In genomic region chr2:197085665-197086064, GRCh38 we compare ENCODE assay signal across 15 cellular contexts.
DNase-seq lines count a peak whose midpoint lies in the region; ATAC-seq and TF ChIP-seq lines count a peak whose summit lies in the region.
"Had no signal": no experiment of that assay in that cellular context is flagged by ENCODE, and none has a peak within 500 bp of the region (broad histone marks: within the 10 kb centered on the region; RNA-seq: fewer than 3 reads in every experiment).

No MANE protein-coding gene starts in this region.

- CTCF ChIA-PET in activated CD8-positive, alpha-beta T cell treated with anti-CD3 and anti-CD28 coated beads for 36 hours (lab: Charles Lee) = interaction anchor here (1.2 kb wide), 1 partner anchor 10 kb away, joined by 6 read pairs; no protein-coding TSS in a partner anchor
- CTCF ChIA-PET in activated CD8-positive, alpha-beta T cell treated with anti-CD3 and anti-CD28 coated beads, Interleukin-2, amount 10 ng/mL, durations not matched to agents 7 days and 5 days (lab: Charles Lee) = interaction anchor here (2.4 kb wide), 1 partner anchor 10 kb away, joined by 8 read pairs; no protein-coding TSS in a partner anchor
- CTCF ChIA-PET in IMR-90 (lab: Yijun Ruan, JAX) = no interaction called here

- no peak overlapping the region for H3K18ac ChIP-seq in IMR-90 (ENCODE audit: low read depth, low read length)

- no peak overlapping the region for H2AK9ac ChIP-seq in IMR-90 (replicated peaks; ENCODE audit: low read depth, low read length, poor library complexity)

- no peak overlapping the region for H4K8ac ChIP-seq in IMR-90 (ENCODE audit: low read depth in 2 of 2, low read length in 2 of 2)

- H3K36me3 ChIP-seq in IMR-90 (ENCODE audit: control insufficient read depth, insufficient read depth, low read length) = no peaks in the 10 kb centered on the region

- H3K27me3 Mint-ChIP-seq in activated CD8-positive, alpha-beta T cell treated with anti-CD3 and anti-CD28 coated beads for 36 hours = no peaks in the 10 kb centered on the region
- no peaks in the 10 kb centered on the region for H3K27me3 Mint-ChIP-seq in activated CD8-positive, alpha-beta T cell treated with anti-CD3 and anti-CD28 coated beads, Interleukin-2, amount 10 ng/mL, durations not matched to agents 7 days and 5 days (ENCODE audit: low read depth)
- no peaks in the 10 kb centered on the region for H3K27me3 Mint-ChIP-seq in memory B cell

- H2BK120ac ChIP-seq in IMR-90 (ENCODE audit: low read depth, low read length) = no peak overlapping the region

- peaks cover 4% of the 10 kb centered on the region; the same call in 1 of the 2 replicates for H3K9me1 ChIP-seq in IMR-90 (ENCODE audit: insufficient read depth, low read length)

- H3K4me3 Mint-ChIP-seq in activated CD8-positive, alpha-beta T cell treated with anti-CD3 and anti-CD28 coated beads for 36 hours = no peak overlapping the region
- no peak overlapping the region for H3K4me3 Mint-ChIP-seq in activated CD8-positive, alpha-beta T cell treated with anti-CD3 and anti-CD28 coated beads, Interleukin-2, amount 10 ng/mL, durations not matched to agents 7 days and 5 days
- no peak overlapping the region for H3K4me3 Mint-ChIP-seq in memory B cell
- H3K4me3 Mint-ChIP-seq in stimulated activated effector memory CD8-positive, alpha-beta T cell treated with anti-CD3 and anti-CD28 coated beads, Interleukin-12 subunit alpha, Interleukin-12 subunit beta, amount 100 ng/mL, for 72 hours = no peak overlapping the region

- in situ Hi-C loops in IMR-90 (cut with MboI; ENCODE audit: low sequenced_read_pairs) = no loop called here

- H3K9me3 Mint-ChIP-seq in activated CD8-positive, alpha-beta T cell treated with anti-CD3 and anti-CD28 coated beads for 36 hours = no peaks in the 10 kb centered on the region
- H3K9me3 Mint-ChIP-seq in activated CD8-positive, alpha-beta T cell treated with anti-CD3 and anti-CD28 coated beads, Interleukin-2, amount 10 ng/mL, durations not matched to agents 7 days and 5 days (ENCODE audit: insufficient read depth) = no peaks in the 10 kb centered on the region
- no peaks in the 10 kb centered on the region for H3K9me3 Mint-ChIP-seq in memory B cell
- no peaks in the 10 kb centered on the region for H3K9me3 Mint-ChIP-seq in stimulated activated effector memory CD8-positive, alpha-beta T cell treated with anti-CD3 and anti-CD28 coated beads, Interleukin-12 subunit alpha, Interleukin-12 subunit beta, amount 100 ng/mL, for 72 hours

- intact Hi-C loops in activated CD8-positive, alpha-beta T cell treated with anti-CD3 and anti-CD28 coated beads for 36 hours (cut with micrococcal nuclease) = no loop called here
- intact Hi-C loops in IMR-90 (cut with micrococcal nuclease) = no loop called here

- H3K36me3 Mint-ChIP-seq in activated CD8-positive, alpha-beta T cell treated with anti-CD3 and anti-CD28 coated beads for 36 hours (ENCODE audit: low read depth) = peaks cover 66% of the 10 kb centered on the region
- H3K36me3 Mint-ChIP-seq in activated CD8-positive, alpha-beta T cell treated with anti-CD3 and anti-CD28 coated beads, Interleukin-2, amount 10 ng/mL, durations not matched to agents 7 days and 5 days (ENCODE audit: low read depth) = peaks cover 76% of the 10 kb centered on the region
- peaks cover 49% of the 10 kb centered on the region for H3K36me3 Mint-ChIP-seq in memory B cell
- peaks cover 99% of the 10 kb centered on the region for H3K36me3 Mint-ChIP-seq in stimulated activated effector memory CD8-positive, alpha-beta T cell treated with anti-CD3 and anti-CD28 coated beads, Interleukin-12 subunit alpha, Interleukin-12 subunit beta, amount 100 ng/mL, for 72 hours

- BruUV-seq in IMR-90 (replicated peaks; lab: Mats Ljungman, UMichigan) = no TSS peak

- H3K23ac ChIP-seq in IMR-90 (ENCODE audit: low read depth, low read length) = no peak overlapping the region

- no peak overlapping the region for H3K27ac ChIP-seq in IMR-90 (ENCODE audit: insufficient read depth, low read length)

- dilution Hi-C loops in IMR-90 (cut with HindIII; ENCODE audit: low sequenced_read_pairs, unreplicated experiment) = no loop called here

- H4K20me1 ChIP-seq in IMR-90 (ENCODE audit: insufficient read depth, low read length) = no peaks in the 10 kb centered on the region

- no peak for TF ChIP-seq POLR2A in IMR-90 (IDR thresholded peaks at IDR 0.05; ENCODE audit: low read depth, low read length)

- H4K91ac ChIP-seq in IMR-90 (ENCODE audit: insufficient read depth, low read depth, low read length) = no peak overlapping the region

- no peak for TF ChIP-seq CTCF in activated CD8-positive, alpha-beta T cell treated with anti-CD3 and anti-CD28 coated beads for 36 hours (IDR thresholded peaks at IDR 0.05)
- TF ChIP-seq CTCF in IMR-90 (conservative IDR thresholded peaks at IDR 0.05; ENCODE audit: low read depth, low read length) = no peak

- POLR2A ChIA-PET in activated CD8-positive, alpha-beta T cell treated with anti-CD3 and anti-CD28 coated beads for 36 hours (lab: Charles Lee) = no interaction called here
- POLR2A ChIA-PET in activated CD8-positive, alpha-beta T cell treated with anti-CD3 and anti-CD28 coated beads, Interleukin-2, amount 10 ng/mL, durations not matched to agents 7 days and 5 days (lab: Charles Lee) = no interaction called here
- POLR2A ChIA-PET in IMR-90 (lab: Charles Lee; ENCODE audit: unreplicated experiment) = no interaction called here

- H2AFZ ChIP-seq in IMR-90 (replicated peaks; ENCODE audit: low read length, poor library complexity) = no peak overlapping the region

- no peak overlapping the region for H3K56ac ChIP-seq in IMR-90 (ENCODE audit: extremely low read depth, insufficient read depth, low read length)

- no peak overlapping the region for H2AK5ac ChIP-seq in IMR-90 (ENCODE audit: low read depth, low read length)

- H3K4ac ChIP-seq in IMR-90 (ENCODE audit: low read depth, low read length) = no peak overlapping the region

- H2BK15ac ChIP-seq in IMR-90 (ENCODE audit: low read depth, low read length) = no peak overlapping the region

- no peak for DNase-seq in activated CD8-positive, alpha-beta T cell treated with anti-CD3 and anti-CD28 coated beads for 36 hours
- DNase-seq in activated CD8-positive, alpha-beta T cell treated with anti-CD3 and anti-CD28 coated beads, Interleukin-2, amount 10 ng/mL, durations not matched to agents 7 days and 5 days = no peak
- DNase-seq in IMR-90 (no peak), memory B cell (ENCODE audit: low spot score in 2 of 2) (no peak), NCI-H128 (lab: John Stamatoyannopoulos, UW; ENCODE audit: unreplicated experiment) (no peak), NCI-H2196 (lab: John Stamatoyannopoulos, UW; ENCODE audit: unreplicated experiment) (no peak)
- DNase-seq in stimulated activated effector memory CD8-positive, alpha-beta T cell treated with anti-CD3 and anti-CD28 coated beads, Interleukin-12 subunit alpha, Interleukin-12 subunit beta, amount 100 ng/mL, for 72 hours (ENCODE audit: low spot score in 2 of 2) = no peak
- DNase-seq: DMS79 treated with DMSO at 0.1 percent for 48 hours, HCEC 1CT, NCI-H1436 treated with DMSO at 0.1 percent for 48 hours, NCI-H2081 treated with DMSO at 0.1 percent for 48 hours, NCI-H226, NCI-H526 treated with DMSO at 0.1 percent for 48 hours had no signal

- 100% methylated on average over 1 of the region's 5 CpGs; no CpG with 5 or more reads in 1 of the 2 experiments for WGBS in IMR-90 (ENCODE audit: extremely low coverage in 2 of 2, insufficient read length in 1 of 2), 2 experiments

- no peak overlapping the region for H3K4me3 ChIP-seq in IMR-90 (ENCODE audit: insufficient read depth, low read depth, low read length)
- H3K4me3 ChIP-seq: K562 had no signal

- H3K4me1 ChIP-seq in IMR-90 (ENCODE audit: control insufficient read depth, insufficient read depth, low read length) = peaks cover 5% of the 10 kb centered on the region; the same call in 1 of the 2 replicates

- no peak overlapping the region for H2BK5ac ChIP-seq in IMR-90 (ENCODE audit: low read depth, low read length, poor library complexity, severe bottlenecking)

- H3K14ac ChIP-seq in IMR-90 (replicated peaks; ENCODE audit: low read depth, low read length) = no peak overlapping the region

- H3K4me1 Mint-ChIP-seq in activated CD8-positive, alpha-beta T cell treated with anti-CD3 and anti-CD28 coated beads for 36 hours (ENCODE audit: low read depth) = peaks cover 12% of the 10 kb centered on the region
- no peaks in the 10 kb centered on the region for H3K4me1 Mint-ChIP-seq in activated CD8-positive, alpha-beta T cell treated with anti-CD3 and anti-CD28 coated beads, Interleukin-2, amount 10 ng/mL, durations not matched to agents 7 days and 5 days (ENCODE audit: low read depth)
- H3K4me1 Mint-ChIP-seq in memory B cell = peaks cover 20% of the 10 kb centered on the region
- peaks cover 7% of the 10 kb centered on the region for H3K4me1 Mint-ChIP-seq in stimulated activated effector memory CD8-positive, alpha-beta T cell treated with anti-CD3 and anti-CD28 coated beads, Interleukin-12 subunit alpha, Interleukin-12 subunit beta, amount 100 ng/mL, for 72 hours

- H2BK20ac ChIP-seq in IMR-90 (ENCODE audit: low read depth, low read length) = no peak overlapping the region

- H3K4me2 ChIP-seq in IMR-90 (ENCODE audit: low read depth, low read length) = no peak overlapping the region

- no peak overlapping the region for H3K9ac ChIP-seq in IMR-90 (ENCODE audit: low read depth, low read length)

- H3K27me3 ChIP-seq in IMR-90 (ENCODE audit: control insufficient read depth, insufficient read depth, low read length) = no peaks in the 10 kb centered on the region

- peak overlapping the region; percentile 21 for H3K27ac Mint-ChIP-seq in activated CD8-positive, alpha-beta T cell treated with anti-CD3 and anti-CD28 coated beads for 36 hours
- H3K27ac Mint-ChIP-seq in activated CD8-positive, alpha-beta T cell treated with anti-CD3 and anti-CD28 coated beads, Interleukin-2, amount 10 ng/mL, durations not matched to agents 7 days and 5 days = no peak overlapping the region
- peak overlapping the region; percentile 97 for H3K27ac Mint-ChIP-seq in memory B cell
- H3K27ac Mint-ChIP-seq in stimulated activated effector memory CD8-positive, alpha-beta T cell treated with anti-CD3 and anti-CD28 coated beads, Interleukin-12 subunit alpha, Interleukin-12 subunit beta, amount 100 ng/mL, for 72 hours = peak overlapping the region; percentile 41

- TF ChIP-seq RAD21 in IMR-90 (IDR thresholded peaks at IDR 0.05; ENCODE audit: low read length) = no peak

- H4K5ac ChIP-seq in IMR-90 (ENCODE audit: low read depth, low read length) = no peak overlapping the region

- H3K9me3 ChIP-seq in IMR-90 (ENCODE audit: control insufficient read depth, insufficient read depth, low read length) = no peaks in the 10 kb centered on the region; the same call in 1 of the 2 replicates

- no peak for ATAC-seq in activated CD8-positive, alpha-beta T cell treated with anti-CD3 and anti-CD28 coated beads for 36 hours
- no peak for ATAC-seq in activated CD8-positive, alpha-beta T cell treated with anti-CD3 and anti-CD28 coated beads, Interleukin-2, amount 10 ng/mL, durations not matched to agents 7 days and 5 days
- ATAC-seq in IMR-90 (ENCODE audit: low read depth) (no peak), memory B cell (ENCODE audit: low read depth) (no peak), HG03378 (IDR thresholded peaks at IDR 0.05; ENCODE audit: unreplicated experiment) (no peak)
- ATAC-seq in stimulated activated effector memory CD8-positive, alpha-beta T cell treated with anti-CD3 and anti-CD28 coated beads, Interleukin-12 subunit alpha, Interleukin-12 subunit beta, amount 100 ng/mL, for 72 hours = no peak
- ATAC-seq: K562 had no signal

- H3K79me1 ChIP-seq in IMR-90 (ENCODE audit: low read depth in 1 of 2, low read length in 2 of 2) = no peaks in the 10 kb centered on the region
